In the genomic region with DNA sequence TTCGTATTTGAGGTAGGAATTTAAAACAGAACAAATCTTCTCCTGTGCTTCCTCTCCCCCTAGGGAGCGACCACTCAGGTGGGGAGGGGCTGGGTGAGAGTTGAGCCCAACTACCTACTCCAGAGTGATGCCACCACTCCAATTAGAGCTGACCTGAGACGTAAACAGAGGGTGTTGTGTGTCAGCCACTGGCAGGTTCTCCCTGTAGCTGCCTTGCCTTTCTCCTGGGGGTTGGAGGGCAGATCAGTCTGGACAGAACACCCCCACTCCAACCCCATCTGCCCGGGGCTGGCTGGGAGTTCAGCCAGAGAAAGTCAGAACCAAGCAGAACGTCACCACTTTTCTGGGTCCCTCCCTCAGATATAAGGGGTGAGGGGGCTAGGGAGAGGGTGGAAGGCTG, we compare ENCODE assay signal across 1 cellular context.
A peak's percentile ranks its signal among the peaks of the same experiment; 100 is the strongest.
TF ChIP-seq lines count a peak whose summit lies in the region.

No MANE protein-coding gene starts in this region.

TF ChIP-seq in GM12878, 131 proteins besides CTCF, POLR2A, EP300 and RAD21:
- 0 out of 2 replicates have a peak, but pooled peaks have one; percentile 46 for TF ChIP-seq SMAD5 (IDR thresholded peaks at IDR 0.05; ENCODE audit: low read depth)
- no peak for TF ChIP-seq SMC3 (IDR thresholded peaks at IDR 0.05; ENCODE audit: borderline replicate concordance, low read length)
